ENCODE assay signal across 1 cellular context in the genomic region with DNA sequence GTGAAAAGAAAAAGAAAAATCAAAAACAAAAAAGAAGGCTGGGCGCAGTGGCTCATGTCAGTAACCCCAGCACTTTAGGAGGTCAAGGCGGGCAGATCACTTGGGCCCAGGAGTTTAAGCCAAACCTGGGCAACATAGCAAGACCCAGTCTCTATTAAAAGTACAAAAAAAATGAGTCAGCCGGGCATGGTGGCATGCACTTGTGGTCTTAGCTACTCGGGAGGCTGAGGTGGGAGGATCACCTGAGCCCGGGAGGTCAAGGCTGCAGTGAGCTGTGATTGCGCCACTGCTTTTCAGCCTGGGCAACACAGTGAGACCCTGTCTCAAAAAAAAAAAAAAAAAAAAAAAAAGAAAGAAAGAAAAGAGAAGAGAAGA. TPM values are rescaled to one million over a fixed set of nuclear protein-coding genes. Genes with fewer than 3 reads are reported as not detected.
"Had no signal": no experiment of that assay in that cellular context is flagged by ENCODE, and none has a peak within 500 bp of the region (broad histone marks: within the 10 kb centered on the region; RNA-seq: fewer than 3 reads in every experiment).

No MANE protein-coding gene starts in this region.

RNA-seq across cellular contexts. Expression of gene PRR5, which starts 26.0 kb away (rescaled TPM):
- total RNA-seq: M059J had no signal
